Comparison of ENCODE assay signal across 24 cellular contexts in the genomic region with DNA sequence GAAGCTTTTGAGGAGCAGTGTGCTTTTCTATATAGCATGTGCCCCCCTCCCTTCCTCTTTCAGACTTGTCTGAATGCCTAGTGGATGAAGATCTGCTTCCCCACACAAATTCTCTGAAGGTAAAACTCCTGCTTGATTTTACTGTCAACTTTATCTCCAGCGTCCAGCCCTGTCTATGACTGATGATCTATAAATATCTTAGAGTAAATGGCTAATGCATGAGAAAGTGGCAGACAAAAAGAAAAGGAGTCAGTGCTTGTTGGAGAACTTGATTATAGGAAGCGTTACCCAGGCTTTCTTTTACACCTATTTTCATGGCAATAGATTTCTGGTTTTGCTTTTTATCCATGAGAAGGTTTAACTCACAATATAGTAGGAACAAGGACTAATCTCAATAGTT.
"Had no signal": no experiment of that assay in that cellular context is flagged by ENCODE, and none has a peak within 500 bp of the region (broad histone marks: within the 10 kb centered on the region; RNA-seq: fewer than 3 reads in every experiment).

No MANE protein-coding gene starts in this region.

- H3K27me3 ChIP-seq: ascending aorta, left lung, neutrophil, upper lobe of right lung had no signal

- DNase-seq: activated CD4-positive, alpha-beta T cell treated with anti-CD3 and anti-CD28 coated beads for 4 hours; activated CD4-positive, alpha-beta T cell treated with anti-CD3 and anti-CD28 coated beads, Interleukin-2, amount 50 U/mL, for 4 hours; activated effector memory CD4-positive, alpha-beta T cell treated with Interleukin-2 at 50 U/mL for 16 hours; activated naive CD4-positive, alpha-beta T cell treated with anti-CD3 and anti-CD28 coated beads, Interleukin-2, amount 10 ng/mL, durations not matched to agents 7 days and 5 days; activated naive CD8-positive, alpha-beta T cell treated with anti-CD3 and anti-CD28 coated beads, Interleukin-2, amount 10 ng/mL, durations not matched to agents 7 days and 5 days; central memory CD4-positive, alpha-beta T cell; left lung; mucosa of descending colon; small intestine; stimulated activated CD4-positive, alpha-beta T cell treated with anti-CD3 and anti-CD28 coated beads, Interleukin-1b, Interleukin-23, amount 100 ng/mL, for 48 hours; stimulated activated CD4-positive, alpha-beta T cell treated with anti-CD3 and anti-CD28 coated beads, Interleukin-4, amount 100 ng/mL, for 4 hours; stimulated activated CD8-positive, alpha-beta memory T cell treated with anti-CD3 and anti-CD28 coated beads, Interleukin-4, amount 100 ng/mL, for 48 hours; stimulated activated naive CD8-positive, alpha-beta T cell treated with anti-CD3 and anti-CD28 coated beads, Interleukin-15, amount 100 ng/mL, for 72 hours; substantia nigra; T-helper 9 cell; upper lobe of right lung had no signal

- H3K27ac ChIP-seq: ascending aorta, left lung, neutrophil, upper lobe of right lung, VCaP had no signal

- H3K4me3 ChIP-seq: ascending aorta, left lung, mucosa of descending colon, upper lobe of right lung had no signal

- ATAC-seq: left lung; mucosa of descending colon; sciatic nerve; stimulated activated memory B cell treated with anti-CD40 and anti-IgM and Interleukin-4, amounts not matched to agents 10 μg/mL and 1 μg/mL and 100 μg/mL, for 72 hours; stimulated activated naive CD8-positive, alpha-beta T cell treated with anti-CD3 and anti-CD28 coated beads, Interleukin-15, amount 100 ng/mL, for 72 hours; upper lobe of right lung had no signal

- H3K4me1 ChIP-seq: ascending aorta, left lung, upper lobe of right lung had no signal

- H3K4me3 Mint-ChIP-seq: activated naive CD4-positive, alpha-beta T cell treated with anti-CD3 and anti-CD28 coated beads, Interleukin-2, amount 10 ng/mL, durations not matched to agents 7 days and 5 days; brain; nephron; stimulated activated memory B cell treated with anti-CD40 and anti-IgM and Interleukin-4, amounts not matched to agents 10 μg/mL and 1 μg/mL and 100 μg/mL, for 72 hours; stimulated activated naive CD8-positive, alpha-beta T cell treated with anti-CD3 and anti-CD28 coated beads, Interleukin-15, amount 100 ng/mL, for 72 hours; T-helper 1 cell treated with Interleukin-12 subunit alpha and Interleukin-12 subunit beta and Interleukin-4 antibody, amounts not matched to agents 30 μg/mL and 1 μg/mL, for 36 hours had no signal

- H3K9me3 Mint-ChIP-seq: activated naive CD4-positive, alpha-beta T cell treated with anti-CD3 and anti-CD28 coated beads, Interleukin-2, amount 10 ng/mL, durations not matched to agents 7 days and 5 days; activated naive CD8-positive, alpha-beta T cell treated with anti-CD3 and anti-CD28 coated beads, Interleukin-2, amount 10 ng/mL, durations not matched to agents 7 days and 5 days; nephron; stimulated activated memory B cell treated with anti-CD40 and anti-IgM and Interleukin-4, amounts not matched to agents 10 μg/mL and 1 μg/mL and 100 μg/mL, for 72 hours; stimulated activated naive CD8-positive, alpha-beta T cell treated with anti-CD3 and anti-CD28 coated beads, Interleukin-15, amount 100 ng/mL, for 72 hours; T-helper 1 cell treated with Interleukin-12 subunit alpha and Interleukin-12 subunit beta and Interleukin-4 antibody, amounts not matched to agents 30 μg/mL and 1 μg/mL, for 36 hours had no signal

- H3K9me3 ChIP-seq: ascending aorta, left lung, mucosa of descending colon, neutrophil, upper lobe of right lung had no signal

- H3K27me3 Mint-ChIP-seq: activated naive CD4-positive, alpha-beta T cell treated with anti-CD3 and anti-CD28 coated beads, Interleukin-2, amount 10 ng/mL, durations not matched to agents 7 days and 5 days; brain; stimulated activated memory B cell treated with anti-CD40 and anti-IgM and Interleukin-4, amounts not matched to agents 10 μg/mL and 1 μg/mL and 100 μg/mL, for 72 hours; stimulated activated naive CD8-positive, alpha-beta T cell treated with anti-CD3 and anti-CD28 coated beads, Interleukin-15, amount 100 ng/mL, for 72 hours had no signal

- H3K27ac Mint-ChIP-seq: activated naive CD4-positive, alpha-beta T cell treated with anti-CD3 and anti-CD28 coated beads, Interleukin-2, amount 10 ng/mL, durations not matched to agents 7 days and 5 days; activated naive CD8-positive, alpha-beta T cell treated with anti-CD3 and anti-CD28 coated beads, Interleukin-2, amount 10 ng/mL, durations not matched to agents 7 days and 5 days; brain; nephron; stimulated activated memory B cell treated with anti-CD40 and anti-IgM and Interleukin-4, amounts not matched to agents 10 μg/mL and 1 μg/mL and 100 μg/mL, for 72 hours; stimulated activated naive CD8-positive, alpha-beta T cell treated with anti-CD3 and anti-CD28 coated beads, Interleukin-15, amount 100 ng/mL, for 72 hours; T-helper 1 cell treated with Interleukin-12 subunit alpha and Interleukin-12 subunit beta and Interleukin-4 antibody, amounts not matched to agents 30 μg/mL and 1 μg/mL, for 36 hours had no signal

- H3K4me1 Mint-ChIP-seq: activated naive CD4-positive, alpha-beta T cell treated with anti-CD3 and anti-CD28 coated beads, Interleukin-2, amount 10 ng/mL, durations not matched to agents 7 days and 5 days; stimulated activated memory B cell treated with anti-CD40 and anti-IgM and Interleukin-4, amounts not matched to agents 10 μg/mL and 1 μg/mL and 100 μg/mL, for 72 hours; stimulated activated naive CD8-positive, alpha-beta T cell treated with anti-CD3 and anti-CD28 coated beads, Interleukin-15, amount 100 ng/mL, for 72 hours had no signal

- H3K36me3 Mint-ChIP-seq: activated naive CD4-positive, alpha-beta T cell treated with anti-CD3 and anti-CD28 coated beads, Interleukin-2, amount 10 ng/mL, durations not matched to agents 7 days and 5 days; brain; stimulated activated memory B cell treated with anti-CD40 and anti-IgM and Interleukin-4, amounts not matched to agents 10 μg/mL and 1 μg/mL and 100 μg/mL, for 72 hours had no signal

- H3K36me3 ChIP-seq: ascending aorta, left lung, neutrophil, upper lobe of right lung had no signal
